Comparison of ENCODE assay signal across 8 cellular contexts in genomic region chr15:85689729-85690128, GRCh38.
DNase-seq lines count a peak whose midpoint lies in the region; ATAC-seq and TF ChIP-seq lines count a peak whose summit lies in the region.

No MANE protein-coding gene starts in this region.

- H3K27ac ChIP-seq in brain microvascular endothelial cell (peak overlapping the region; percentile 4), layer of hippocampus (ENCODE audit: low read depth, low read length) (peak overlapping the region; percentile 72), WERI-Rb-1 (no peak overlapping the region)

- peak; percentile 55 for ATAC-seq in HG02870 (IDR thresholded peaks at IDR 0.05; ENCODE audit: unreplicated experiment)

- H3K27me3 ChIP-seq in brain microvascular endothelial cell (replicated peaks) (no peaks in the 10 kb centered on the region), layer of hippocampus (ENCODE audit: control insufficient read depth, insufficient read depth, low read length) (no peaks in the 10 kb centered on the region), WERI-Rb-1 (ENCODE audit: insufficient read depth, low read depth, severe bottlenecking) (no peaks in the 10 kb centered on the region)

- no peaks in the 10 kb centered on the region for H3K9me3 ChIP-seq in WERI-Rb-1 (ENCODE audit: severe bottlenecking)

- TF ChIP-seq CTCF in GM13976 (IDR thresholded peaks at IDR 0.05; ENCODE audit: borderline replicate concordance, control extremely low read depth, extremely low read depth, insufficient read depth, missing control alignments) (no peak), brain microvascular endothelial cell (IDR thresholded peaks at IDR 0.05; ENCODE audit: low read depth, low read length, missing control alignments) (no peak), WERI-Rb-1 (IDR thresholded peaks at IDR 0.05; ENCODE audit: low read depth, low read length) (no peak)

- DNase-seq in GM13976 (ENCODE audit: low spot score) = peak; percentile 38
- peak; percentile 39 for DNase-seq in T-helper 22 cell (ENCODE audit: low read depth)
- DNase-seq in brain microvascular endothelial cell = peak; percentile 49
- peak; percentile 40 to 65 for DNase-seq in stimulated activated CD4-positive, alpha-beta T cell treated with anti-CD3 and anti-CD28 coated beads, Interleukin-4, amount 100 ng/mL, for 4 hours
- no peak for DNase-seq in WERI-Rb-1
- DNase-seq in NCI-H226 = no peak

- in situ Hi-C loops in GM13976 (cut with MboI; ENCODE audit: low sequenced_read_pairs, unreplicated experiment) = loop anchor here (10.0 kb wide), 1 partner anchor 205 kb away; no protein-coding TSS in a partner anchor
- in situ Hi-C loops in brain microvascular endothelial cell (cut with HindIII; ENCODE audit: low pct_ligation_motif_present, low sequenced_read_pairs) = no loop called here

- H3K4me3 ChIP-seq in brain microvascular endothelial cell (ENCODE audit: low read depth, low read length) = peak overlapping the region; percentile 39
- H3K4me3 ChIP-seq in WERI-Rb-1 (ENCODE audit: low read depth, low read length) = no peak overlapping the region

- H3K36me3 ChIP-seq in brain microvascular endothelial cell (replicated peaks) (peaks cover 27% of the 10 kb centered on the region), WERI-Rb-1 (peaks cover 98% of the 10 kb centered on the region)

Comparison
In these comparisons a context has a peak if more than half of its experiments do, and no peak if none do; other contexts are left out.
1. DNase-seq: peak in GM13976 (single experiment), T-helper 22 cell (single experiment), brain microvascular endothelial cell (single experiment) and stimulated activated CD4-positive, alpha-beta T cell treated with anti-CD3 and anti-CD28 coated beads, Interleukin-4, amount 100 ng/mL, for 4 hours (2 of 2); none in WERI-Rb-1 (single experiment) and NCI-H226 (single experiment).